Comparison of ENCODE assay signal across 8 cellular contexts in genomic region chr15:95291878-95292472, GRCh38.
DNase-seq lines count a peak whose midpoint lies in the region; ATAC-seq and TF ChIP-seq lines count a peak whose summit lies in the region.

No MANE protein-coding gene starts in this region.

- no peaks in the 10 kb centered on the region for H3K27me3 ChIP-seq in H7 (ENCODE audit: control insufficient read depth, insufficient read depth, low read length)
- H3K27me3 ChIP-seq in esophagus squamous epithelium, result peaks cover 0 to 28% (median 0%) of the 10 kb centered on the region in 4 donors
- no peaks in the 10 kb centered on the region for H3K27me3 ChIP-seq in prostate gland (replicated peaks; ENCODE audit: insufficient read depth)

- no peaks in the 10 kb centered on the region for H3K9me3 ChIP-seq in esophagus squamous epithelium
- H3K9me3 ChIP-seq in prostate gland, result no peaks in the 10 kb centered on the region

- H3K4me3 ChIP-seq in H7 (ENCODE audit: insufficient read depth, low read depth, low read length), result no peak overlapping the region
- no peak overlapping the region for H3K4me3 ChIP-seq in esophagus squamous epithelium
- no peak overlapping the region for H3K4me3 ChIP-seq in prostate gland

- no peak overlapping the region for H3K27ac ChIP-seq in esophagus squamous epithelium
- no peak overlapping the region for H3K27ac ChIP-seq in prostate gland

- intact Hi-C loops in esophagus squamous epithelium (cut with DNase I) (no loop called here), prostate gland (cut with DNase I) (no loop called here)

- H3K36me3 ChIP-seq in H7 (replicated peaks; ENCODE audit: control insufficient read depth, insufficient read depth, low read length) (no peaks in the 10 kb centered on the region), esophagus squamous epithelium (no peaks in the 10 kb centered on the region), prostate gland (no peaks in the 10 kb centered on the region)

- ATAC-seq in HG03135 (IDR thresholded peaks at IDR 0.05; ENCODE audit: unreplicated experiment) (no peak), HG02571 (IDR thresholded peaks at IDR 0.05; ENCODE audit: unreplicated experiment) (no peak)

- peaks cover 0 to 33% (median 18%) of the 10 kb centered on the region in 3 donors for H3K4me1 ChIP-seq in esophagus squamous epithelium
- peaks cover 3% of the 10 kb centered on the region for H3K4me1 ChIP-seq in prostate gland (replicated peaks)

- TF ChIP-seq POLR2A in esophagus squamous epithelium (IDR thresholded peaks at IDR 0.05) (no peak), prostate gland (IDR thresholded peaks at IDR 0.05) (no peak)

- peak; percentile 56 for DNase-seq in DMS53 (lab: John Stamatoyannopoulos, UW)
- DNase-seq in H7, result peak; percentile 37
- DNase-seq in NCI-H82 treated with DMSO at 0.1 percent for 48 hours (lab: John Stamatoyannopoulos, UW; ENCODE audit: unreplicated experiment), result peak; percentile 10
- DNase-seq in esophagus squamous epithelium (lab: John Stamatoyannopoulos, UW), result no peak
- DNase-seq in prostate gland (ENCODE audit: low spot score), result no peak
- no peak for DNase-seq in activated CD4-positive, CD25-positive, alpha-beta regulatory T cell treated with anti-CD3 and anti-CD28 coated beads, Interleukin-2, amount 50 U/mL, for 72 hours

- 51 to 53% methylated on average over 3 of the region's 3 CpGs for WGBS in esophagus squamous epithelium, 2 donors
- 57% methylated on average over 3 of the region's 3 CpGs for WGBS in prostate gland

- TF ChIP-seq CTCF in esophagus squamous epithelium (IDR thresholded peaks at IDR 0.05), result peak in 5 of 6 experiments; percentile 34 to 71 (median 51)
- TF ChIP-seq CTCF in prostate gland (IDR thresholded peaks at IDR 0.05), result peak; percentile 18 to 61 (median 45)

Comparison
In these comparisons a context has a peak if more than half of its experiments do, and no peak if none do; other contexts are left out.
1. DNase-seq: peak in DMS53 (single experiment), H7 (single experiment) and NCI-H82 treated with DMSO at 0.1 percent for 48 hours (single experiment); none in esophagus squamous epithelium (single experiment), prostate gland (single experiment) and activated CD4-positive, CD25-positive, alpha-beta regulatory T cell treated with anti-CD3 and anti-CD28 coated beads, Interleukin-2, amount 50 U/mL, for 72 hours (single experiment).